ENCODE assay signal across 8 cellular contexts in the genomic region with DNA sequence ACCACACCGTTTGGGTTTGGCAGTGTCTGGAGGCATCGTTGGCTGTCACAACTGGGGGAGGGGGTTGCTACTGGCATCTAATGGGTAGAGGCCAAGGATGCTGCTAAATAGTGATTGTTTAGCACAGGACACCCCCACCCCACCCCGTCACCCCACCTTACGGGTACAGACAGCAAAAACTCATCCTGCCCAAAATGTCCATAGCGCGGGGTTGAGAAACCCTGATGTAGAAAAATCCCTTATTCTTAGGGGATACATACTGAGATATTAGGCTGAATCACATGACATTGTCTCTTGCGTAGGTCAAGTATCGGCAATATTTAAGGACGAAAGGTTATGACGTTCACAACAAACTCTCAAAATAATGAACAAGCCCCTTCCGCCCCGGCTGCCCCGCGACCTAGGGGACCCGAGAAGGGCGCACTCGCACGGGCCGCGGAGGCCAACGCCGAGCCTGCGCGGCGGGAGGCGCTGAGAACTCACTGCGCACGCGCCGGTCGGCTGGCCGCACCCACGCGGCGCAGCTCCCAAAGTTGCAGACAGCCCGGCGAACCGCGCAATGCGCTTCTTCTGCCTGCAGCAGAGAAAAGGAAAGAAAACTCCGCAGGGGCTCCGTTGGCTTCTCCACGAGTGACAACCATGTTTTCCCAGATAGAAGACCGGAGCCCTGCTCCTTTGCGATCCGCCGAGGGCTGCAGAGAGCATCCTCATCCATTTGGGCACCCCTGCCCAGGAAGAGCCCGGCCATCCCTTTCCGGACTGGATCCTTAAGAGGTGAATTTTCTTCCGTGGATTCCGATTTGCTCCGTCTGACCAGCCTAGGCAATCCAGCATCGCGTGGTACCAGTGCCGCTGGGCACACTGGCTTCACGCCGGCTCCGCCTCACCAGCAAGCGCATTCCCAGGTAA.
DNase-seq lines count a peak whose midpoint lies in the region; ATAC-seq and TF ChIP-seq lines count a peak whose summit lies in the region.

No MANE protein-coding gene starts in this region.

- intact Hi-C loops in left colon (cut with DNase I, micrococcal nuclease): no loop called here

- peak; percentile 63 for DNase-seq in 8988T
- peak; percentile 70 for DNase-seq in NCI-H2196 (lab: John Stamatoyannopoulos, UW; ENCODE audit: unreplicated experiment)
- peak; percentile 60 for DNase-seq in activated CD4-positive, alpha-beta T cell treated with anti-CD3 and anti-CD28 coated beads for 1 hour
- peak; percentile 85 for DNase-seq in chondrocyte (ENCODE audit: low spot score)
- peak; percentile 53 to 76 for DNase-seq in left colon
- peak; percentile 62 to 69 for DNase-seq in stimulated activated CD4-positive, alpha-beta T cell treated with anti-CD3 and anti-CD28 coated beads, Interleukin-1b, Interleukin-23, amount 100 ng/mL, for 4 hours (ENCODE audit: low read depth in 2 of 2)

- H3K27ac Mint-ChIP-seq in chondrocyte (ENCODE audit: unreplicated experiment): peak overlapping the region; percentile 89

- ATAC-seq in GM18508 (IDR thresholded peaks at IDR 0.05; ENCODE audit: insufficient read depth, unreplicated experiment): peak; percentile 72
- peak; percentile 80 for ATAC-seq in HG02973 (IDR thresholded peaks at IDR 0.05; ENCODE audit: unreplicated experiment)
- peak; percentile 95 for ATAC-seq in left colon

- H3K27me3 Mint-ChIP-seq in chondrocyte (ENCODE audit: low read depth): no peaks in the 10 kb centered on the region

- H3K9me3 Mint-ChIP-seq in chondrocyte (ENCODE audit: low read depth): no peaks in the 10 kb centered on the region

- no peak for TF ChIP-seq CTCF in chondrocyte (IDR thresholded peaks at IDR 0.05)

- no peaks in the 10 kb centered on the region for H3K36me3 Mint-ChIP-seq in chondrocyte (ENCODE audit: low read depth)

- H3K4me3 Mint-ChIP-seq in chondrocyte (ENCODE audit: unreplicated experiment): peak overlapping the region; percentile 97

- H3K4me1 Mint-ChIP-seq in chondrocyte (ENCODE audit: low read depth): peaks cover 47% of the 10 kb centered on the region

Comparison
In these comparisons a context has a peak if more than half of its experiments do, and no peak if none do; other contexts are left out.
1. Peak in every context shown above with its lines: DNase-seq and ATAC-seq.